Comparison of ENCODE assay signal across 17 cellular contexts in the genomic region with DNA sequence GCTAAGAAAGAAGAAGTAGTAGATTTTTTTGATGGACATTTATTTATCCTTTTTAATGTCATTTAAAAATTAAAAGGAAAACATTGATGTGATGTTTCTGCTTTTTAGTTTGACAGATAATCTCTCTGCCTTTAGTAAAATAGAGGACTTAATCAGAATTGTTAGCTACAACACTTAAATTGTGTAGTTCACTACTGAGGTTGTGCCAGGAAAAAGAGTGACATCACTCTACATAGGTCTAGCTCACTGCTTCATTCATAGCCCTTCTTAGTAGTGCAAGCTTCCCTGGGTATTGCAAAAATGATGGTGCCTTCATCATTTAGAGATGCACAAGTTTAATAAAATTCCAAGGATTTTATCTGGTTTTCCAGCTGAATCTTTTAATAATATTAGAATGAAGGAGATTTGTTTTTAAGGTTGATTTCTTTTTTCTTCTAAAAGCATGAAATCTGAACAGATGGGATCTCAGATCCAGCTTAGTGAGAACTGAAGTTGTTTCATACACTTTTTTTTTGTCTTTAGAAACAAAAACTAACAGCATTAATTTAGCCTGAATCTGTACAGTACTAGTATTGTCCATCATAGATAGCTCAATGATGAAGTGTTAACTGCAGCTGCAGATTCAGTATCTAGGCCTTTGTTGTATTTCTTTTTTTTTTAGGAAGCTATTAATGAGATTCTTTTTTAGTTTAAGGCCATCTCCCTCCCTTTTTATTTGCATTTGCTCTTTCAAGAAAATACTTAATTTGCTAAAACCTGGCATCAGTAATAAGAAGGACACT. TPM values are rescaled to one million over a fixed set of nuclear protein-coding genes. Genes with fewer than 3 reads are reported as not detected.
A peak's percentile ranks its signal among the peaks of the same experiment; 100 is the strongest.
DNase-seq lines count a peak whose midpoint lies in the region; ATAC-seq and TF ChIP-seq lines count a peak whose summit lies in the region.
"Had no signal": no experiment of that assay in that cellular context is flagged by ENCODE, and none has a peak within 500 bp of the region (broad histone marks: within the 10 kb centered on the region; RNA-seq: fewer than 3 reads in every experiment).

No MANE protein-coding gene starts in this region.

- no peaks in the 10 kb centered on the region for H3K9me3 ChIP-seq in mucosa of descending colon
- H3K9me3 ChIP-seq: A549, BE2C, HAP-1 had no signal

- intact Hi-C loops in mucosa of descending colon (cut with DNase I, micrococcal nuclease) = no loop called here

- no peak for ATAC-seq in mucosa of descending colon
- ATAC-seq: A549 had no signal

- H3K27ac ChIP-seq in caudate nucleus (ENCODE audit: low read depth, low read length) = peak overlapping the region; percentile 27
- H3K27ac ChIP-seq: A549, C4-2B, HL-60 had no signal

- no peak overlapping the region for H3K4me3 ChIP-seq in mucosa of descending colon
- H3K4me3 ChIP-seq: A549, HAP-1 had no signal

- H3K4me1 ChIP-seq in mucosa of descending colon (ENCODE audit: low read depth) = no peaks in the 10 kb centered on the region
- H3K4me1 ChIP-seq: A549, BE2C had no signal

- no peaks in the 10 kb centered on the region for H3K36me3 ChIP-seq in mucosa of descending colon (ENCODE audit: low read depth)
- H3K36me3 ChIP-seq: BE2C, HAP-1 had no signal

- no peak for TF ChIP-seq CTCF in mucosa of descending colon (IDR thresholded peaks at IDR 0.05)

- DNase-seq in caudate nucleus (lab: John Stamatoyannopoulos, UW) (no peak), globus pallidus (ENCODE audit: low spot score) (peak; percentile 81), putamen (ENCODE audit: low spot score) (peak; percentile 59), activated gamma-delta T cell treated with Interleukin-2 at 50 U/mL for 16 hours (no peak), mucosa of descending colon (no peak), GDM1 (lab: John Stamatoyannopoulos, UW) (no peak)
- DNase-seq: BE2C; CD4-positive, alpha-beta memory T cell; DMS153; DND-41; GF-D8; GOT3; HFFc6 had no signal

RNA-seq across cellular contexts. Expression of gene TMEFF2, which starts 20.6 kb away (rescaled TPM):
- total RNA-seq in mucosa of descending colon = 1 to 10 TPM in 1 of 3 donors, under 1 TPM in 1, not detected in 1; 0.31 to 1.0 TPM
- total RNA-seq: CD4-positive, alpha-beta memory T cell had no signal

Comparison
In these comparisons a context has a peak if more than half of its experiments do, and no peak if none do; other contexts are left out.
1. DNase-seq: peak in globus pallidus (single experiment) and putamen (single experiment); none in caudate nucleus (0 of 61), activated gamma-delta T cell treated with Interleukin-2 at 50 U/mL for 16 hours (single experiment), mucosa of descending colon (0 of 3) and GDM1 (single experiment).